In the genomic region with DNA sequence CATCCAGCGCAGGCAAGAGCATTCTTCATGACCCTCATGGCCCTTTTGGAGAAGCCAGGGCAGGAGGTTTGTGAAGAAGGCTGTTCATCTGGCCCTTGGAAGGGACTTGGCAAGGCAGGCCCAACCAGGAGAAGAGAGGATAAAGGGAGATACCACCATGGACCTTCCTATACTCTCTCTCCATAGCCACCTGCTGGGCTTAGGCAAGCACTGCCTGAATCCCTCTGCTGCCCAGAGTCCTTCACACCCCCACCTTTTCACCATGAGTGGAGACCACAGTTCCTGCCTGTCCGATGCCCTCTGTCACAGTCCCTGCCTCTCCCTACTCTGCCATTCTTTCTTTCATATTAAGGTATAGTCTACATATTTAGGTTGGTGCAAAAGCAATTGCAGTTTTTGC, we compare ENCODE assay signal across 9 cellular contexts. TPM values are rescaled to one million over a fixed set of nuclear protein-coding genes. Genes with fewer than 3 reads are reported as not detected.
DNase-seq lines count a peak whose midpoint lies in the region; ATAC-seq and TF ChIP-seq lines count a peak whose summit lies in the region.
"Had no signal": no experiment of that assay in that cellular context is flagged by ENCODE, and none has a peak within 500 bp of the region (broad histone marks: within the 10 kb centered on the region; RNA-seq: fewer than 3 reads in every experiment).

No MANE protein-coding gene starts in this region.

- no peak overlapping the region for H3K27ac ChIP-seq in liver (ENCODE audit: low read depth in 1 of 2, low read length in 2 of 2)
- H3K27ac ChIP-seq: epithelial cell of prostate had no signal

- peak; percentile 22 to 75 for TF ChIP-seq RAD21 in liver (IDR thresholded peaks at IDR 0.05)

- DNase-seq in EH (ENCODE audit: low read depth): peak; percentile 28
- DNase-seq in HFF-Myc (ENCODE audit: extremely low read depth, low read depth): no peak
- DNase-seq in activated B cell treated with CpG ODN at 0.5 μM for 24 hours: no peak
- no peak for DNase-seq in NOMO-1 treated with DMSO at 0.1 percent for 48 hours (lab: John Stamatoyannopoulos, UW; ENCODE audit: unreplicated experiment)
- no peak for DNase-seq in CD14-positive monocyte (ENCODE audit: low spot score)

- TF ChIP-seq CTCF in HFF-Myc (IDR thresholded peaks at IDR 0.05; ENCODE audit: low read depth, low read length, missing control alignments): peak; percentile 38
- no peak for TF ChIP-seq CTCF in activated B cell treated with CpG ODN at 0.5 μM for 24 hours (IDR thresholded peaks at IDR 0.05)
- TF ChIP-seq CTCF in liver (IDR thresholded peaks at IDR 0.05; ENCODE audit: low read depth, low read length, missing input control): peak; percentile 33
- no peak for TF ChIP-seq CTCF in CD14-positive monocyte (IDR thresholded peaks at IDR 0.05)

- H3K27me3 ChIP-seq in liver (ENCODE audit: control insufficient read depth in 4 of 4, insufficient read depth in 4 of 4, low read length in 3 of 4): no peaks in the 10 kb centered on the region

- no peaks in the 10 kb centered on the region for H3K9me3 ChIP-seq in liver (ENCODE audit: control insufficient read depth in 4 of 4, low read length in 3 of 4)

- ATAC-seq in activated B cell treated with CpG ODN at 0.5 μM for 24 hours (ENCODE audit: low read depth) (peak; percentile 49), GM18909 (IDR thresholded peaks at IDR 0.05; ENCODE audit: poor library complexity, unreplicated experiment) (no peak), GM21717 (IDR thresholded peaks at IDR 0.05; ENCODE audit: unreplicated experiment) (no peak)

- H3K4me1 Mint-ChIP-seq in activated B cell treated with CpG ODN at 0.5 μM for 24 hours: no peaks in the 10 kb centered on the region
- H3K4me1 Mint-ChIP-seq in CD14-positive monocyte: no peaks in the 10 kb centered on the region

- H3K4me3 Mint-ChIP-seq in activated B cell treated with CpG ODN at 0.5 μM for 24 hours (no peak overlapping the region), CD14-positive monocyte (no peak overlapping the region)

- CTCF ChIA-PET in activated B cell treated with CpG ODN at 0.5 μM for 24 hours (lab: Charles Lee): no interaction called here

- no peaks in the 10 kb centered on the region for H3K36me3 ChIP-seq in liver (ENCODE audit: control insufficient read depth in 4 of 4, insufficient read depth in 3 of 4, low read depth in 1 of 4, low read length in 3 of 4)

- POLR2A ChIA-PET in activated B cell treated with CpG ODN at 0.5 μM for 24 hours (lab: Charles Lee): no interaction called here

- H3K9me3 Mint-ChIP-seq in activated B cell treated with CpG ODN at 0.5 μM for 24 hours: no peaks in the 10 kb centered on the region
- H3K9me3 Mint-ChIP-seq in CD14-positive monocyte: no peaks in the 10 kb centered on the region

- H3K4me3 ChIP-seq in HFF-Myc (replicated peaks; ENCODE audit: low read depth, low read length) (no peak overlapping the region), liver (ENCODE audit: low read depth in 1 of 3, low read length in 3 of 3) (no peak overlapping the region)

- intact Hi-C loops in activated B cell treated with CpG ODN at 0.5 μM for 24 hours (cut with micrococcal nuclease): no loop called here
- intact Hi-C loops in CD14-positive monocyte (cut with micrococcal nuclease): no loop called here

- no peaks in the 10 kb centered on the region for H3K27me3 Mint-ChIP-seq in activated B cell treated with CpG ODN at 0.5 μM for 24 hours
- H3K27me3 Mint-ChIP-seq in CD14-positive monocyte (ENCODE audit: low read depth in 3 of 3): peaks cover 2 to 13% (median 7%) of the 10 kb centered on the region in 3 donors

- WGBS in liver: 97% methylated on average over 2 of the region's 2 CpGs

- H3K27ac Mint-ChIP-seq in activated B cell treated with CpG ODN at 0.5 μM for 24 hours: no peak overlapping the region
- H3K27ac Mint-ChIP-seq in CD14-positive monocyte: no peak overlapping the region

- H3K36me3 Mint-ChIP-seq in activated B cell treated with CpG ODN at 0.5 μM for 24 hours (ENCODE audit: low read depth) (no peaks in the 10 kb centered on the region), CD14-positive monocyte (no peaks in the 10 kb centered on the region)

- peaks cover 0 to 1% (median 0%) of the 10 kb centered on the region in 4 donors for H3K4me1 ChIP-seq in liver (ENCODE audit: control insufficient read depth in 4 of 4, insufficient read depth in 4 of 4, low read length in 3 of 4)

- H3K9ac ChIP-seq in liver (ENCODE audit: low read depth in 1 of 2, low read length in 2 of 2): no peak overlapping the region

TF ChIP-seq in liver, 16 proteins besides CTCF, POLR2A, EP300 and RAD21:
- TF ChIP-seq RXRA (IDR thresholded peaks at IDR 0.05) (no peak), FOXA2 (IDR thresholded peaks at IDR 0.05) (no peak), JUND (IDR thresholded peaks at IDR 0.05) (no peak), SP1 (IDR thresholded peaks at IDR 0.05) (no peak), YY1 (IDR thresholded peaks at IDR 0.05) (no peak), GABPA (IDR thresholded peaks at IDR 0.05 in 1 of 2, conservative IDR thresholded peaks at IDR 0.05 in 1 of 2) (no peak), HNF4A (conservative IDR thresholded peaks at IDR 0.05) (no peak), NR2F2 (IDR thresholded peaks at IDR 0.05) (no peak), FOXA1 (IDR thresholded peaks at IDR 0.05) (no peak), TAF1 (conservative IDR thresholded peaks at IDR 0.05) (no peak), HNF4G (IDR thresholded peaks at IDR 0.05) (no peak), EGR1 (IDR thresholded peaks at IDR 0.05; ENCODE audit: low read depth in 2 of 2) (no peak)
- TF ChIP-seq, protein P1, sequence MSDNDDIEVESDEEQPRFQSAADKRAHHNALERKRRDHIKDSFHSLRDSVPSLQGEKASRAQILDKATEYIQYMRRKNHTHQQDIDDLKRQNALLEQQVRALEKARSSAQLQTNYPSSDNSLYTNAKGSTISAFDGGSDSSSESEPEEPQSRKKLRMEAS (IDR thresholded peaks at IDR 0.05): no peak
- TF ChIP-seq, protein P2, sequence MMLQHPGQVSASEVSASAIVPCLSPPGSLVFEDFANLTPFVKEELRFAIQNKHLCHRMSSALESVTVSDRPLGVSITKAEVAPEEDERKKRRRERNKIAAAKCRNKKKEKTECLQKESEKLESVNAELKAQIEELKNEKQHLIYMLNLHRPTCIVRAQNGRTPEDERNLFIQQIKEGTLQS (IDR thresholded peaks at IDR 0.05): no peak
- TF ChIP-seq, protein P3, sequence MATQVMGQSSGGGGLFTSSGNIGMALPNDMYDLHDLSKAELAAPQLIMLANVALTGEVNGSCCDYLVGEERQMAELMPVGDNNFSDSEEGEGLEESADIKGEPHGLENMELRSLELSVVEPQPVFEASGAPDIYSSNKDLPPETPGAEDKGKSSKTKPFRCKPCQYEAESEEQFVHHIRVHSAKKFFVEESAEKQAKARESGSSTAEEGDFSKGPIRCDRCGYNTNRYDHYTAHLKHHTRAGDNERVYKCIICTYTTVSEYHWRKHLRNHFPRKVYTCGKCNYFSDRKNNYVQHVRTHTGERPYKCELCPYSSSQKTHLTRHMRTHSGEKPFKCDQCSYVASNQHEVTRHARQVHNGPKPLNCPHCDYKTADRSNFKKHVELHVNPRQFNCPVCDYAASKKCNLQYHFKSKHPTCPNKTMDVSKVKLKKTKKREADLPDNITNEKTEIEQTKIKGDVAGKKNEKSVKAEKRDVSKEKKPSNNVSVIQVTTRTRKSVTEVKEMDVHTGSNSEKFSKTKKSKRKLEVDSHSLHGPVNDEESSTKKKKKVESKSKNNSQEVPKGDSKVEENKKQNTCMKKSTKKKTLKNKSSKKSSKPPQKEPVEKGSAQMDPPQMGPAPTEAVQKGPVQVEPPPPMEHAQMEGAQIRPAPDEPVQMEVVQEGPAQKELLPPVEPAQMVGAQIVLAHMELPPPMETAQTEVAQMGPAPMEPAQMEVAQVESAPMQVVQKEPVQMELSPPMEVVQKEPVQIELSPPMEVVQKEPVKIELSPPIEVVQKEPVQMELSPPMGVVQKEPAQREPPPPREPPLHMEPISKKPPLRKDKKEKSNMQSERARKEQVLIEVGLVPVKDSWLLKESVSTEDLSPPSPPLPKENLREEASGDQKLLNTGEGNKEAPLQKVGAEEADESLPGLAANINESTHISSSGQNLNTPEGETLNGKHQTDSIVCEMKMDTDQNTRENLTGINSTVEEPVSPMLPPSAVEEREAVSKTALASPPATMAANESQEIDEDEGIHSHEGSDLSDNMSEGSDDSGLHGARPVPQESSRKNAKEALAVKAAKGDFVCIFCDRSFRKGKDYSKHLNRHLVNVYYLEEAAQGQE (IDR thresholded peaks at IDR 0.05): no peak
- TF ChIP-seq, protein P4, sequence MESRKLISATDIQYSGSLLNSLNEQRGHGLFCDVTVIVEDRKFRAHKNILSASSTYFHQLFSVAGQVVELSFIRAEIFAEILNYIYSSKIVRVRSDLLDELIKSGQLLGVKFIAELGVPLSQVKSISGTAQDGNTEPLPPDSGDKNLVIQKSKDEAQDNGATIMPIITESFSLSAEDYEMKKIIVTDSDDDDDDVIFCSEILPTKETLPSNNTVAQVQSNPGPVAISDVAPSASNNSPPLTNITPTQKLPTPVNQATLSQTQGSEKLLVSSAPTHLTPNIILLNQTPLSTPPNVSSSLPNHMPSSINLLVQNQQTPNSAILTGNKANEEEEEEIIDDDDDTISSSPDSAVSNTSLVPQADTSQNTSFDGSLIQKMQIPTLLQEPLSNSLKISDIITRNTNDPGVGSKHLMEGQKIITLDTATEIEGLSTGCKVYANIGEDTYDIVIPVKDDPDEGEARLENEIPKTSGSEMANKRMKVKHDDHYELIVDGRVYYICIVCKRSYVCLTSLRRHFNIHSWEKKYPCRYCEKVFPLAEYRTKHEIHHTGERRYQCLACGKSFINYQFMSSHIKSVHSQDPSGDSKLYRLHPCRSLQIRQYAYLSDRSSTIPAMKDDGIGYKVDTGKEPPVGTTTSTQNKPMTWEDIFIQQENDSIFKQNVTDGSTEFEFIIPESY (IDR thresholded peaks at IDR 0.05): no peak
TF ChIP-seq in liver: peak in this region for 0.

RNA-seq across cellular contexts. Expression of a gene that starts 10.6 kb away (rescaled TPM):
- 24.6 and 31.6 TPM in 2 replicates for total RNA-seq in activated B cell treated with CpG ODN at 0.5 μM for 24 hours
- 10 to 100 TPM; 16.1 to 17.8 TPM for total RNA-seq in liver
- 1 to 10 TPM; 4.4 to 4.7 TPM for polyA plus RNA-seq in liver
- under 1 TPM; 0.61 to 0.91 TPM for polyA plus RNA-seq in CD14-positive monocyte

Comparison
In these comparisons a context has a peak if more than half of its experiments do, and no peak if none do; other contexts are left out.
1. CTCF ChIP-seq: peak in HFF-Myc (single experiment) and liver (single experiment); none in activated B cell treated with CpG ODN at 0.5 μM for 24 hours (single experiment) and CD14-positive monocyte (single experiment).